In the genomic region with DNA sequence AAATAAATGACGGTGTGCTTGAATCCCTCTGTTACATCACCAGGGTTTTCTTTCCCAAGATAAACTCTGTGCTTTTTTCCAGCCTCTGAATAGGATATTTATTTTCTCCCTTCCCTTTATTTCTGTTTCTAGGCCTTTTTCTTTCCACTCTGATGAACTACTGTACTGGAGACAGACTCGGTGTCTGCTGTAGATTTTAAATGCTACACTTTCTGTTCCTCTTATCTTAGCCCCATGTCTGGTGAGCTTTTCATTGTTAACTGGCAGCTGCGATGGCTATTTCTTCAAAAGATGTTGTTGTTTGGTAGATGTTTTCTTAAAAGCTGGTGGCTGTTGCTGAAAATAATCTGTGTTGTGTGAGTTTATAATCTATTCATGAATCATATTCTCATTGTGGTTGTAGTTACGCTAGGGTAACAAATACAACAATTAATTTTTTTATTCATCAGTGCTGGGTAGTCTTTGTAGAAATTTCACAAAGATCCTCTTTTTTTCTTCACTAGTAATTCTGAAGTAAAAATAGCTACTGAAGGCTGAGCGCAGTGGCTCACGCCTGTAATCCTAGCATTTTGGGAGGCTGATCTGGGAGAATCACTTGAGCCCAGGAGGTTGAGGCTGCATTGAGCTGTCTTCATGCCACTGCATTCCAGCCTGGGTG, we compare ENCODE assay signal across 10 cellular contexts. TPM values are rescaled to one million over a fixed set of nuclear protein-coding genes. Genes with fewer than 3 reads are reported as not detected.
A peak's percentile ranks its signal among the peaks of the same experiment; 100 is the strongest.
DNase-seq lines count a peak whose midpoint lies in the region; ATAC-seq and TF ChIP-seq lines count a peak whose summit lies in the region.
"Had no signal": no experiment of that assay in that cellular context is flagged by ENCODE, and none has a peak within 500 bp of the region (broad histone marks: within the 10 kb centered on the region; RNA-seq: fewer than 3 reads in every experiment).

No MANE protein-coding gene starts in this region.

- peaks cover 46% of the 10 kb centered on the region for H3K4me1 ChIP-seq in DOHH2 (ENCODE audit: control insufficient read depth, low read length)

- H3K4me2 ChIP-seq in DOHH2 (ENCODE audit: low read length) = peak overlapping the region; percentile 49

- TF ChIP-seq CTCF in DOHH2 (IDR thresholded peaks at IDR 0.05; ENCODE audit: low read depth, low read length, poor library complexity, severe bottlenecking) (no peak), dorsolateral prefrontal cortex (IDR thresholded peaks at IDR 0.05 in 54 of 56, conservative IDR thresholded peaks at IDR 0.05 in 2 of 56; ENCODE audit: low read depth in 1 of 56, partially characterized antibody in 56 of 56) (no peak)

- no peak for DNase-seq in dorsolateral prefrontal cortex
- no peak for DNase-seq in DMS53 (lab: John Stamatoyannopoulos, UW)
- DNase-seq in GF-D8 (lab: John Stamatoyannopoulos, UW) = no peak
- DNase-seq in activated T-helper 2 cell treated with anti-CD3 and anti-CD28 coated beads, Interferon-gamma antibody, Interleukin-2, Interleukin-4, amounts not matched to agents 10 μg/mL and 5 μg/mL and 100 μg/mL, durations not matched to agents 14 hours and 24 hours and 36 hours (ENCODE audit: low spot score) = no peak
- no peak for DNase-seq in D341Med (ENCODE audit: low spot score)
- DNase-seq: activated naive CD8-positive, alpha-beta T cell treated with anti-CD3 and anti-CD28 coated beads, Interleukin-2, amount 10 ng/mL, durations not matched to agents 7 days and 5 days had no signal

- H3K36me3 Mint-ChIP-seq in activated T-helper 2 cell treated with anti-CD3 and anti-CD28 coated beads, Interferon-gamma antibody, Interleukin-2, Interleukin-4, amounts not matched to agents 10 μg/mL and 5 μg/mL and 100 μg/mL, durations not matched to agents 14 hours and 24 hours and 36 hours (ENCODE audit: low read depth) = peaks cover 61% of the 10 kb centered on the region

- intact Hi-C loops in dorsolateral prefrontal cortex (cut with DNase I) = no loop called here
- intact Hi-C loops in activated T-helper 2 cell treated with anti-CD3 and anti-CD28 coated beads, Interferon-gamma antibody, Interleukin-2, Interleukin-4, amounts not matched to agents 10 μg/mL and 5 μg/mL and 100 μg/mL, durations not matched to agents 14 hours and 24 hours and 36 hours (cut with micrococcal nuclease) = no loop called here

- H3K79me2 ChIP-seq in DOHH2 (ENCODE audit: control insufficient read depth, low read length) = peaks cover 71% of the 10 kb centered on the region

- H3K36me3 ChIP-seq in DOHH2 (ENCODE audit: control insufficient read depth, low read length) = peaks cover 50% of the 10 kb centered on the region

- peaks cover 10% of the 10 kb centered on the region for H3F3A ChIP-seq in DOHH2 (ENCODE audit: control insufficient read depth, insufficient read depth)

- H4K20me1 ChIP-seq in DOHH2 (ENCODE audit: control insufficient read depth, insufficient read depth, low read depth, low read length) = peaks cover 17% of the 10 kb centered on the region; the same call in 1 of the 2 replicates

- H3K4me3 ChIP-seq in DOHH2 (ENCODE audit: low read length) (peak overlapping the region; percentile 40), dorsolateral prefrontal cortex (peak overlapping the region in 7 of 59 donors; percentile 1 to 21 (median 11))

- no peak overlapping the region for H3K27ac Mint-ChIP-seq in activated T-helper 2 cell treated with anti-CD3 and anti-CD28 coated beads, Interferon-gamma antibody, Interleukin-2, Interleukin-4, amounts not matched to agents 10 μg/mL and 5 μg/mL and 100 μg/mL, durations not matched to agents 14 hours and 24 hours and 36 hours
- H3K27ac Mint-ChIP-seq: activated naive CD8-positive, alpha-beta T cell treated with anti-CD3 and anti-CD28 coated beads, Interleukin-2, amount 10 ng/mL, durations not matched to agents 7 days and 5 days had no signal

- no peak overlapping the region for H3K4me3 Mint-ChIP-seq in activated T-helper 2 cell treated with anti-CD3 and anti-CD28 coated beads, Interferon-gamma antibody, Interleukin-2, Interleukin-4, amounts not matched to agents 10 μg/mL and 5 μg/mL and 100 μg/mL, durations not matched to agents 14 hours and 24 hours and 36 hours (ENCODE audit: low read depth)
- H3K4me3 Mint-ChIP-seq: activated naive CD8-positive, alpha-beta T cell treated with anti-CD3 and anti-CD28 coated beads, Interleukin-2, amount 10 ng/mL, durations not matched to agents 7 days and 5 days had no signal

- no peaks in the 10 kb centered on the region for H3K9me3 Mint-ChIP-seq in activated T-helper 2 cell treated with anti-CD3 and anti-CD28 coated beads, Interferon-gamma antibody, Interleukin-2, Interleukin-4, amounts not matched to agents 10 μg/mL and 5 μg/mL and 100 μg/mL, durations not matched to agents 14 hours and 24 hours and 36 hours
- H3K9me3 Mint-ChIP-seq: activated naive CD8-positive, alpha-beta T cell treated with anti-CD3 and anti-CD28 coated beads, Interleukin-2, amount 10 ng/mL, durations not matched to agents 7 days and 5 days had no signal

- H3K9me3 ChIP-seq in DOHH2 (ENCODE audit: control insufficient read depth, insufficient read depth, low read length) = no peaks in the 10 kb centered on the region

- H3K4me1 Mint-ChIP-seq in activated T-helper 2 cell treated with anti-CD3 and anti-CD28 coated beads, Interferon-gamma antibody, Interleukin-2, Interleukin-4, amounts not matched to agents 10 μg/mL and 5 μg/mL and 100 μg/mL, durations not matched to agents 14 hours and 24 hours and 36 hours (ENCODE audit: low read depth) = peaks cover 16% of the 10 kb centered on the region

- H3K27me3 ChIP-seq in DOHH2 (ENCODE audit: control insufficient read depth, low read length) = no peaks in the 10 kb centered on the region
- H3K27me3 ChIP-seq in dorsolateral prefrontal cortex = no peaks in the 10 kb centered on the region

- H3K27me3 Mint-ChIP-seq in activated T-helper 2 cell treated with anti-CD3 and anti-CD28 coated beads, Interferon-gamma antibody, Interleukin-2, Interleukin-4, amounts not matched to agents 10 μg/mL and 5 μg/mL and 100 μg/mL, durations not matched to agents 14 hours and 24 hours and 36 hours (ENCODE audit: low read depth) = no peaks in the 10 kb centered on the region
- H3K27me3 Mint-ChIP-seq: activated naive CD8-positive, alpha-beta T cell treated with anti-CD3 and anti-CD28 coated beads, Interleukin-2, amount 10 ng/mL, durations not matched to agents 7 days and 5 days had no signal

- H3K9me2 ChIP-seq in DOHH2 (replicated peaks; ENCODE audit: control insufficient read depth, low read length) = no peaks in the 10 kb centered on the region

- H3K27ac ChIP-seq in DOHH2 (ENCODE audit: low read depth, low read length) = peak overlapping the region; percentile 80
- peak overlapping the region in 45 of 59 donors; percentile 5 to 78 (median 47) for H3K27ac ChIP-seq in dorsolateral prefrontal cortex

- ATAC-seq in GM21367 (IDR thresholded peaks at IDR 0.05; ENCODE audit: unreplicated experiment) (peak; percentile 85), HG03280 (IDR thresholded peaks at IDR 0.05; ENCODE audit: unreplicated experiment) (peak; percentile 78)

RNA-seq across cellular contexts. Expression of gene SCAANT1, which starts 15.6 kb away (rescaled TPM):
- total RNA-seq in dorsolateral prefrontal cortex = 1 to 10 TPM in 2 of 120 experiments, not detected in 118; 3.2 to 4.6 TPM
- 1.8 TPM in 1 of 2 replicates, not detected in the other for total RNA-seq in activated T-helper 2 cell treated with anti-CD3 and anti-CD28 coated beads, Interferon-gamma antibody, Interleukin-2, Interleukin-4, amounts not matched to agents 10 μg/mL and 5 μg/mL and 100 μg/mL, durations not matched to agents 14 hours and 24 hours and 36 hours
- total RNA-seq: mononuclear cell had no signal
